8 cellular contexts compared by ENCODE assay signal in the genomic region with DNA sequence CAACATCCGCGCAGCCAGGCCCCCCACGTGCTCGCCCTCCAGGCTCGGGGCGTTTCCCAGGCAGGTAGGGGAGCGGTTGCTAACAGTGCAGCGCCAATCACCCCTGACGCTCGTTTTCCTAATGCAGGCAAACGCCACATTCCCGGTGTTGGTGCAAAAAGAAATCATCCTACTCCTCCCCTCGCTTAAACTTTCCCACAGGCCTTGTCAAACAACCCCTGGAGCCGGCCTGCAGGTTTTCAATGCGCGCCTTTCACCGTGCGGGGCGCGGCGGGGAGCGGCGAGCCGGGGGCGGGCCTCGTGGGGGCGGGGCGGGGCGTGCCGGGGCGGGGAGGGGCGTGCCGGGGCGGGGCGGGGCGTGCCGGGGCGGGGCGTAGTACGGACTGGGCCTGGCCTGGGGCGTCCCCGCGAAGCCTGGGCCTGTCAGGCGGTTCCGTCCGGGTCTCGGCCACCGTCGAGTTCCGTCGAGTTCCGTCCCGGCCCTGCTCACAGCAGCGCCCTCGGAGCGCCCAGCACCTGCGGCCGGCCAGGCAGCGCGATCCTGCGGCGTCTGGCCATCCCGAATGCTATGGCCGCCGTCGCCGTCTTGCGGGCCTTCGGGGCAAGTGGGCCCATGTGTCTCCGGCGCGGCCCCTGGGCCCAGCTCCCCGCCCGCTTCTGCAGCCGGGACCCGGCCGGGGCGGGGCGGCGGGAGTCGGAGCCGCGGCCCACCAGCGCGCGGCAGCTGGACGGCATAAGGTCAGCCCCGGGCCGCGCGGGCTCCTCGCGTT. TPM values are rescaled to one million over a fixed set of nuclear protein-coding genes. Genes with fewer than 3 reads are reported as not detected.
DNase-seq lines count a peak whose midpoint lies in the region; ATAC-seq and TF ChIP-seq lines count a peak whose summit lies in the region.

A gene with protein sequence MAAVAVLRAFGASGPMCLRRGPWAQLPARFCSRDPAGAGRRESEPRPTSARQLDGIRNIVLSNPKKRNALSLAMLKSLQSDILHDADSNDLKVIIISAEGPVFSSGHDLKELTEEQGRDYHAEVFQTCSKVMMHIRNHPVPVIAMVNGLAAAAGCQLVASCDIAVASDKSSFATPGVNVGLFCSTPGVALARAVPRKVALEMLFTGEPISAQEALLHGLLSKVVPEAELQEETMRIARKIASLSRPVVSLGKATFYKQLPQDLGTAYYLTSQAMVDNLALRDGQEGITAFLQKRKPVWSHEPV (plus strand): TSS at position 374 of the 770 bp plus-strand sequence. CDS start 195 bp downstream, at position 569.

- no peak for TF ChIP-seq RAD21 in SK-N-SH (IDR thresholded peaks at IDR 0.05; ENCODE audit: low read length)

- POLR2A ChIA-PET in SK-N-SH (lab: Yijun Ruan, JAX), result no interaction called here

- no peaks in the 10 kb centered on the region for H3F3A ChIP-seq in SK-N-SH (replicated peaks; ENCODE audit: insufficient read depth)

- WGBS in SK-N-SH (ENCODE audit: low lambda C conversion rate), result 11% methylated on average over 38 of the region's 93 CpGs
- 39% methylated on average over 35 of the region's 93 CpGs for WGBS in hepatocyte (ENCODE audit: low lambda C conversion rate, missing lambda C conversion rate)

- no peaks in the 10 kb centered on the region for H3K36me3 ChIP-seq in SK-N-SH (replicated peaks in 1 of 2; ENCODE audit: control insufficient read depth in 1 of 2, insufficient read depth in 2 of 2, low read length in 1 of 2)
- no peaks in the 10 kb centered on the region for H3K36me3 ChIP-seq in hepatocyte (replicated peaks; ENCODE audit: insufficient read depth, low read depth)

- no peaks in the 10 kb centered on the region for H3K79me2 ChIP-seq in SK-N-SH (ENCODE audit: insufficient read depth)
- H3K79me2 ChIP-seq in hepatocyte, result no peaks in the 10 kb centered on the region

- H3K9me2 ChIP-seq in SK-N-SH (no peaks in the 10 kb centered on the region), hepatocyte (replicated peaks; ENCODE audit: insufficient read depth) (no peaks in the 10 kb centered on the region)

- in situ Hi-C loops in astrocyte of the spinal cord (cut with HindIII; ENCODE audit: low sequenced_read_pairs), result no loop called here

- peak; percentile 36 for DNase-seq in DMS79 treated with DMSO at 0.1 percent for 48 hours (lab: John Stamatoyannopoulos, UW)
- DNase-seq in DMS79 (lab: John Stamatoyannopoulos, UW), result no peak
- peak; percentile 95 for DNase-seq in SK-N-SH
- peak; percentile 42 for DNase-seq in astrocyte of the spinal cord (ENCODE audit: low read depth, low spot score)
- DNase-seq in hepatocyte (ENCODE audit: low spot score), result peak; percentile 42
- DNase-seq in dedifferentiated amniotic fluid mesenchymal stem cell (ENCODE audit: extremely low spot score), result no peak

- TF ChIP-seq EP300 in SK-N-SH (IDR thresholded peaks at IDR 0.05; ENCODE audit: borderline replicate concordance in 1 of 2, low read depth in 1 of 2, low read length in 1 of 2), result no peak

- no peak for TF ChIP-seq CTCF in SK-N-SH (IDR thresholded peaks at IDR 0.05)
- TF ChIP-seq CTCF in astrocyte of the spinal cord (IDR thresholded peaks at IDR 0.05; ENCODE audit: low read depth, low read length), result no peak
- no peak for TF ChIP-seq CTCF in hepatocyte (IDR thresholded peaks at IDR 0.05; ENCODE audit: poor library complexity)

- CTCF ChIA-PET in SK-N-SH (lab: Yijun Ruan, JAX), result interaction anchor here (1.1 to 1.3 kb wide), 3 partner anchors 16 to 244 kb away, joined by 4 to 7 read pairs (median 4); no protein-coding TSS in a partner anchor

- H3K27me3 ChIP-seq in SK-N-SH (ENCODE audit: insufficient read depth) (no peaks in the 10 kb centered on the region), hepatocyte (no peaks in the 10 kb centered on the region)

- H4K20me1 ChIP-seq in SK-N-SH (ENCODE audit: insufficient read depth) (no peaks in the 10 kb centered on the region), hepatocyte (ENCODE audit: insufficient read depth, poor library complexity, severe bottlenecking) (no peaks in the 10 kb centered on the region)

- H3K9me3 ChIP-seq in SK-N-SH (no peaks in the 10 kb centered on the region), hepatocyte (ENCODE audit: low read depth) (no peaks in the 10 kb centered on the region)

- ATAC-seq in HG02938 (IDR thresholded peaks at IDR 0.05; ENCODE audit: unreplicated experiment), result peak; percentile 64

- peak within 1 kb of the TSS; percentile 88 for H3K4me2 ChIP-seq in SK-N-SH
- peak within 1 kb of the TSS; percentile 78 for H3K4me2 ChIP-seq in hepatocyte

- H3K4me1 ChIP-seq in SK-N-SH (ENCODE audit: control insufficient read depth in 1 of 2, insufficient read depth in 2 of 2, low read depth in 1 of 2, low read length in 1 of 2) (peaks cover 0 to 14% of the 10 kb centered on the region in 2 experiments; a peak in 1 of 4 replicates), hepatocyte (ENCODE audit: insufficient read depth) (no peaks in the 10 kb centered on the region)

- H3K9ac ChIP-seq in SK-N-SH, result peak within 1 kb of the TSS; percentile 65; the same call in 1 of the 2 replicates

- H3K27ac ChIP-seq in SK-N-SH (ENCODE audit: low read depth in 2 of 2, low read length in 1 of 2) (no peak within 1 kb of the TSS), hepatocyte (no peak within 1 kb of the TSS), skin epidermis (peak within 1 kb of the TSS in 20 of 21 experiments; percentile 25 to 90 (median 80))

- H3K4me3 ChIP-seq in SK-N-SH (ENCODE audit: low read depth in 2 of 2, low read length in 1 of 2) (peak within 1 kb of the TSS; percentile 62 to 68), astrocyte of the spinal cord (ENCODE audit: low read depth, low read length) (peak within 1 kb of the TSS; percentile 49), hepatocyte (peak within 1 kb of the TSS; percentile 23), skin epidermis (peak within 1 kb of the TSS; percentile 44 to 90 (median 66))

- peak within 1 kb of the TSS; percentile 96; the same call in 1 of the 2 replicates for H2AFZ ChIP-seq in SK-N-SH (ENCODE audit: low read depth)
- peak within 1 kb of the TSS; percentile 68 for H2AFZ ChIP-seq in hepatocyte

TF ChIP-seq in SK-N-SH, 30 proteins besides CTCF, POLR2A, EP300 and RAD21:
- peak; percentile 48; the same call in 1 of the 2 replicates for TF ChIP-seq MXI1 (IDR thresholded peaks at IDR 0.05; ENCODE audit: low read depth, low read length)
- TF ChIP-seq, protein P1, sequence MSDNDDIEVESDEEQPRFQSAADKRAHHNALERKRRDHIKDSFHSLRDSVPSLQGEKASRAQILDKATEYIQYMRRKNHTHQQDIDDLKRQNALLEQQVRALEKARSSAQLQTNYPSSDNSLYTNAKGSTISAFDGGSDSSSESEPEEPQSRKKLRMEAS (IDR thresholded peaks at IDR 0.05; ENCODE audit: low read depth), result peak; percentile 41; the same call in 1 of the 2 replicates
- TF ChIP-seq MEF2A (IDR thresholded peaks at IDR 0.05; ENCODE audit: borderline replicate concordance, low read depth), result no peak

RNA-seq across cellular contexts. Expression of the gene that starts here (rescaled TPM):
- 10.5 and 13.5 TPM in 2 replicates for polyA plus RNA-seq in SK-N-SH (2012; rRNA removed)
- 7.1 and 10.5 TPM in 2 replicates for polyA plus RNA-seq in SK-N-SH (2012; cell fraction: cytosol; rRNA removed)
- 11.2 and 12.0 TPM in 2 replicates for polyA plus RNA-seq in SK-N-SH (2012; cell fraction: nucleus; rRNA removed)
- total RNA-seq in hepatocyte, result 14.8 and 16.1 TPM in 2 replicates
- 8.8 and 13.2 TPM in 2 replicates for polyA plus RNA-seq in hepatocyte

Comparison
In these comparisons a context has a peak if more than half of its experiments do, and no peak if none do; other contexts are left out.
1. DNase-seq: peak in DMS79 treated with DMSO at 0.1 percent for 48 hours (single experiment), SK-N-SH (single experiment), astrocyte of the spinal cord (single experiment) and hepatocyte (single experiment); none in DMS79 (single experiment) and dedifferentiated amniotic fluid mesenchymal stem cell (single experiment).
2. H3K27ac ChIP-seq: peak in skin epidermis (20 of 21); none in SK-N-SH (0 of 2) and hepatocyte (single experiment).
3. Peak in every context shown above with its lines, with median percentiles within 50 percentile points of each other: H3K4me3 ChIP-seq.